Comparison of ENCODE assay signal across 8 cellular contexts in genomic region chr15:74543583-74543982, GRCh38. TPM values are rescaled to one million over a fixed set of nuclear protein-coding genes. Genes with fewer than 3 reads are reported as not detected.
DNase-seq lines count a peak whose midpoint lies in the region; ATAC-seq and TF ChIP-seq lines count a peak whose summit lies in the region.

No MANE protein-coding gene starts in this region.

- no TSS peak for BruUV-seq in OCI-LY7 (replicated peaks; lab: Mats Ljungman, UMichigan)

- H3K36me3 ChIP-seq in OCI-LY7 (ENCODE audit: insufficient read depth, low read length) = no peaks in the 10 kb centered on the region
- peaks cover 6% of the 10 kb centered on the region for H3K36me3 ChIP-seq in osteoblast (ENCODE audit: insufficient read depth, low read length)

- H3K27me3 ChIP-seq in osteoblast (ENCODE audit: insufficient read depth, low read length) = no peaks in the 10 kb centered on the region

- H3K4me1 Mint-ChIP-seq in activated naive CD8-positive, alpha-beta T cell treated with anti-CD3 and anti-CD28 coated beads, Interleukin-2, amount 50 U/mL, for 24 hours = peaks cover 77% of the 10 kb centered on the region

- peak; percentile 37 for DNase-seq in OCI-LY7 (ENCODE audit: low spot score)
- peak; percentile 13 for DNase-seq in activated naive CD8-positive, alpha-beta T cell treated with anti-CD3 and anti-CD28 coated beads, Interleukin-2, amount 50 U/mL, for 24 hours
- no peak for DNase-seq in osteoblast (ENCODE audit: insufficient read length, low spot score, missing footprints)
- DNase-seq in C1 segment of cervical spinal cord (lab: John Stamatoyannopoulos, UW) = no peak
- no peak for DNase-seq in NCI-H1417 (lab: John Stamatoyannopoulos, UW)

- peak; percentile 23 for ATAC-seq in activated naive CD8-positive, alpha-beta T cell treated with anti-CD3 and anti-CD28 coated beads, Interleukin-2, amount 50 U/mL, for 24 hours
- no peak for ATAC-seq in HG03565 (IDR thresholded peaks at IDR 0.05; ENCODE audit: unreplicated experiment)
- ATAC-seq in GM18520 (IDR thresholded peaks at IDR 0.05; ENCODE audit: unreplicated experiment) = no peak

- H2AFZ ChIP-seq in OCI-LY7 (ENCODE audit: low read length) = no peak overlapping the region
- no peak overlapping the region for H2AFZ ChIP-seq in osteoblast (ENCODE audit: low read length)

- peak overlapping the region; percentile 30 for H3K27ac Mint-ChIP-seq in activated naive CD8-positive, alpha-beta T cell treated with anti-CD3 and anti-CD28 coated beads, Interleukin-2, amount 50 U/mL, for 24 hours

- H3K4me2 ChIP-seq in OCI-LY7 (ENCODE audit: low read length) = no peak overlapping the region
- no peak overlapping the region for H3K4me2 ChIP-seq in osteoblast (ENCODE audit: insufficient read depth, low read length)

- H3K36me3 Mint-ChIP-seq in activated naive CD8-positive, alpha-beta T cell treated with anti-CD3 and anti-CD28 coated beads, Interleukin-2, amount 50 U/mL, for 24 hours (ENCODE audit: low read depth) = peaks cover 39% of the 10 kb centered on the region

- peak; percentile 71 for TF ChIP-seq CTCF in GM12872 (IDR thresholded peaks at IDR 0.05; ENCODE audit: insufficient read depth, low read depth, low read length)
- peak; percentile 68 for TF ChIP-seq CTCF in OCI-LY7 (conservative IDR thresholded peaks at IDR 0.05; ENCODE audit: low read length)
- TF ChIP-seq CTCF in osteoblast (IDR thresholded peaks at IDR 0.05; ENCODE audit: extremely low read depth, low read depth, low read length) = peak; percentile 12

- no peaks in the 10 kb centered on the region for H3K9me3 Mint-ChIP-seq in activated naive CD8-positive, alpha-beta T cell treated with anti-CD3 and anti-CD28 coated beads, Interleukin-2, amount 50 U/mL, for 24 hours

- H3K27me3 Mint-ChIP-seq in activated naive CD8-positive, alpha-beta T cell treated with anti-CD3 and anti-CD28 coated beads, Interleukin-2, amount 50 U/mL, for 24 hours = no peaks in the 10 kb centered on the region

- CTCF ChIA-PET in OCI-LY7 (lab: Charles Lee; ENCODE audit: unreplicated experiment) = no interaction called here

- H3K4me3 ChIP-seq in OCI-LY7 (ENCODE audit: low read depth, low read length, poor library complexity, severe bottlenecking) (no peak overlapping the region), osteoblast (ENCODE audit: insufficient read depth, low read length) (no peak overlapping the region)

- POLR2A ChIA-PET in OCI-LY7 (lab: Charles Lee) = interaction anchor here (0.6 kb wide), 1 partner anchor 66 kb away, joined by 3 read pairs; no protein-coding TSS in a partner anchor

- intact Hi-C loops in OCI-LY7 (cut with micrococcal nuclease; ENCODE audit: unreplicated experiment) = no loop called here

- H3K9me2 ChIP-seq in OCI-LY7 (ENCODE audit: insufficient read depth, low read length) = no peaks in the 10 kb centered on the region

- H3K4me1 ChIP-seq in OCI-LY7 (ENCODE audit: insufficient read depth, low read length, poor library complexity, severe bottlenecking) (peaks cover 31% of the 10 kb centered on the region), osteoblast (ENCODE audit: insufficient read depth, low read length) (peaks cover 28% of the 10 kb centered on the region)

- no peak overlapping the region for H3K27ac ChIP-seq in OCI-LY7 (ENCODE audit: low read depth, low read length, poor library complexity, severe bottlenecking)
- no peak overlapping the region for H3K27ac ChIP-seq in osteoblast (ENCODE audit: low read depth, low read length)

- H3K4me3 Mint-ChIP-seq in activated naive CD8-positive, alpha-beta T cell treated with anti-CD3 and anti-CD28 coated beads, Interleukin-2, amount 50 U/mL, for 24 hours = peak overlapping the region; percentile 98

- no peaks in the 10 kb centered on the region for H3K9me3 ChIP-seq in OCI-LY7 (ENCODE audit: low read length)
- no peaks in the 10 kb centered on the region for H3K9me3 ChIP-seq in osteoblast (ENCODE audit: low read depth, low read length)

- peaks cover 26% of the 10 kb centered on the region for H4K20me1 ChIP-seq in OCI-LY7 (ENCODE audit: insufficient read depth, low read length)
- H4K20me1 ChIP-seq in osteoblast (ENCODE audit: insufficient read depth, low read length) = peaks cover 57% of the 10 kb centered on the region

- H3K79me2 ChIP-seq in OCI-LY7 (ENCODE audit: insufficient read depth, low read depth, low read length) (no peaks in the 10 kb centered on the region), osteoblast (ENCODE audit: insufficient read depth, low read length) (peaks cover 20% of the 10 kb centered on the region)

RNA-seq across cellular contexts. Expression of gene ARID3B, which starts 2.6 kb away (rescaled TPM):
- total RNA-seq in OCI-LY7 (2014; rRNA removed; shearing (Covaris generic)) = 0.80 and 7.5 TPM in 2 replicates
- total RNA-seq in OCI-LY7 (2022) = 2.0 and 3.2 TPM in 2 replicates
- 2.7 and 3.6 TPM in 2 replicates for total RNA-seq in osteoblast

Comparison
In these comparisons a context has a peak if more than half of its experiments do, and no peak if none do; other contexts are left out.
1. CTCF ChIP-seq: peak in every context shown above with its lines; median percentile 71 in GM12872; 68 in OCI-LY7; 12 in osteoblast.
2. DNase-seq: peak in OCI-LY7 (single experiment) and activated naive CD8-positive, alpha-beta T cell treated with anti-CD3 and anti-CD28 coated beads, Interleukin-2, amount 50 U/mL, for 24 hours (single experiment); none in osteoblast (single experiment), C1 segment of cervical spinal cord (0 of 14) and NCI-H1417 (0 of 3).